Comparison of ENCODE assay signal across 21 cellular contexts in the genomic region with DNA sequence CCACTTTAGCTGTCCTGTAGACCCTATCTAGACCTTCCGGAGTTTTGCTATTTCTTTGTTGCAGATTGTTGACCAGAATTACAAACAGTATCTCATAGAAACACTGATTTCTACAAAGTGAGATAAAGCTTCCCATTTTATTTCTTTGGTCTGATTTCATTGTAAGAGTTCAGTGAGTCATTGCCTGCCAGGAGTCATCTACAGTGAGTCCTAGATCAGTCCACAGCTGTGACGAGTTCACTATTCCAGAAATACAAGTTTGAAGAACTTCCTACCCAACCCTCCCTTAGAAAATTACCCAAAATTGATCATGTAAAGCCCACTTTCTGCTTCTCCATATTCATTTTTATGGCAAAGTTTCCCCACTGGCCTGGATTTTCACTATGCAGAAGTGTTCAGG.
DNase-seq lines count a peak whose midpoint lies in the region; ATAC-seq and TF ChIP-seq lines count a peak whose summit lies in the region.
"Had no signal": no experiment of that assay in that cellular context is flagged by ENCODE, and none has a peak within 500 bp of the region (broad histone marks: within the 10 kb centered on the region; RNA-seq: fewer than 3 reads in every experiment).

No MANE protein-coding gene starts in this region.

- no peaks in the 10 kb centered on the region for H3K79me2 ChIP-seq in PC-3 (ENCODE audit: low read length)

- H3K36me3 ChIP-seq in PC-3 (ENCODE audit: low read depth, low read length) (no peaks in the 10 kb centered on the region), endodermal cell (ENCODE audit: control insufficient read depth, insufficient read depth, low read length) (no peaks in the 10 kb centered on the region)
- H3K36me3 ChIP-seq: BE2C, SJSA1 had no signal

- no peaks in the 10 kb centered on the region for H3K9me3 ChIP-seq in PC-3 (ENCODE audit: low read length)
- no peaks in the 10 kb centered on the region for H3K9me3 ChIP-seq in endodermal cell (ENCODE audit: control insufficient read depth, low read length)
- H3K9me3 ChIP-seq: BE2C, SJSA1 had no signal

- H3K27me3 ChIP-seq in PC-3 (ENCODE audit: low read length): no peaks in the 10 kb centered on the region
- H3K27me3 ChIP-seq in endodermal cell (ENCODE audit: control insufficient read depth, insufficient read depth, low read length, poor library complexity, severe bottlenecking): no peaks in the 10 kb centered on the region
- H3K27me3 ChIP-seq: BE2C, SJSA1 had no signal

- H3F3A ChIP-seq in PC-3 (ENCODE audit: low read length, unreplicated experiment): no peaks in the 10 kb centered on the region

- POLR2A ChIA-PET in PC-3 (lab: Charles Lee; ENCODE audit: unreplicated experiment): no interaction called here

- H3K36me3 Mint-ChIP-seq in endodermal cell (ENCODE audit: low read depth): no peaks in the 10 kb centered on the region
- H3K36me3 Mint-ChIP-seq: CD4-positive, CD25-positive, alpha-beta regulatory T cell had no signal

- H3K27ac ChIP-seq in PC-3 (ENCODE audit: low read length) (no peak overlapping the region), endodermal cell (ENCODE audit: low read depth, low read length) (no peak overlapping the region)
- H3K27ac ChIP-seq: SJSA1 had no signal

- H3K27ac Mint-ChIP-seq in endodermal cell: no peak overlapping the region
- H3K27ac Mint-ChIP-seq: CD4-positive, CD25-positive, alpha-beta regulatory T cell; GM23338 had no signal

- no peaks in the 10 kb centered on the region; the same call in 1 of the 2 replicates for H3K4me1 ChIP-seq in PC-3 (ENCODE audit: insufficient read depth, low read length)
- H3K4me1 ChIP-seq in endodermal cell (ENCODE audit: control insufficient read depth, insufficient read depth, low read length): no peaks in the 10 kb centered on the region
- H3K4me1 ChIP-seq: BE2C, SJSA1 had no signal

- TF ChIP-seq CTCF in PC-3 (conservative IDR thresholded peaks at IDR 0.05; ENCODE audit: low read depth, low read length) (no peak), endodermal cell (conservative IDR thresholded peaks at IDR 0.05) (no peak), GM10266 (IDR thresholded peaks at IDR 0.05; ENCODE audit: control insufficient read depth, insufficient read depth, low read depth, missing control alignments) (no peak)

- peaks cover 7% of the 10 kb centered on the region for H3K4me1 Mint-ChIP-seq in endodermal cell
- H3K4me1 Mint-ChIP-seq: CD4-positive, CD25-positive, alpha-beta regulatory T cell; GM23338 had no signal

- H3K9ac ChIP-seq in PC-3 (ENCODE audit: low read length) (no peak overlapping the region), endodermal cell (ENCODE audit: extremely low read depth, low read length, poor library complexity, severe bottlenecking) (no peak overlapping the region)

- no TSS peak for BruUV-seq in PC-3 (replicated peaks; lab: Mats Ljungman, UMichigan)

- DNase-seq in ELR (ENCODE audit: low read depth) (peak; percentile 13), PC-3 (peak; percentile 42), dedifferentiated amniotic fluid mesenchymal stem cell (ENCODE audit: extremely low spot score) (peak; percentile 34), non-pigmented ciliary epithelial cell (ENCODE audit: low read depth) (peak; percentile 19), endodermal cell (no peak), GM10266 (ENCODE audit: extremely low spot score) (no peak)
- no peak for DNase-seq in activated CD8-positive, alpha-beta memory T cell treated with anti-CD3 and anti-CD28 coated beads, Interleukin-2, amount 50 U/mL, for 4 hours
- DNase-seq: BE2C; CD4-positive, CD25-positive, alpha-beta regulatory T cell; COR-L47; GDM1; KBM-7; NCI-H1417 treated with DMSO at 0.1 percent for 48 hours; NCI-H1930; NCI-H345; NCI-H526 had no signal

- CTCF ChIA-PET in PC-3 (lab: Charles Lee): interaction anchor here (0.7 kb wide), 1 partner anchor 240 kb away, joined by 3 read pairs; no protein-coding TSS in a partner anchor

- H3K4me2 ChIP-seq in PC-3 (ENCODE audit: low read length): no peak overlapping the region
- H3K4me2 ChIP-seq: GM23338 had no signal

- 87 to 100% methylated on average over 1 to 2 of the region's 2 CpGs for WGBS in endodermal cell (ENCODE audit: insufficient coverage in 1 of 2, insufficient read length in 1 of 2), 2 experiments

- no peak overlapping the region for H3K4me3 ChIP-seq in PC-3 (ENCODE audit: low read length)
- no peak overlapping the region for H3K4me3 ChIP-seq in endodermal cell (ENCODE audit: low read length)
- H3K4me3 ChIP-seq: GM12878, GM23338, SJSA1 had no signal

- H3K9me2 ChIP-seq in PC-3 (replicated peaks; ENCODE audit: low read length): no peaks in the 10 kb centered on the region

- peak; percentile 74 for ATAC-seq in PC-3
- ATAC-seq: GM12878, GM23338, HepG2, Panc1 had no signal

- H3K4me3 Mint-ChIP-seq in endodermal cell: no peak overlapping the region
- H3K4me3 Mint-ChIP-seq: CD4-positive, CD25-positive, alpha-beta regulatory T cell; GM23338 had no signal

- H4K20me1 ChIP-seq in PC-3 (ENCODE audit: low read length): no peaks in the 10 kb centered on the region

- H3K27me3 Mint-ChIP-seq in endodermal cell (ENCODE audit: insufficient read depth): no peaks in the 10 kb centered on the region
- H3K27me3 Mint-ChIP-seq: CD4-positive, CD25-positive, alpha-beta regulatory T cell had no signal

- H2AFZ ChIP-seq in PC-3 (ENCODE audit: low read length): no peak overlapping the region
- H2AFZ ChIP-seq: GM23338 had no signal

- no peaks in the 10 kb centered on the region for H3K9me3 Mint-ChIP-seq in endodermal cell

- intact Hi-C loops in PC-3 (cut with micrococcal nuclease): no loop called here

Comparison
In these comparisons a context has a peak if more than half of its experiments do, and no peak if none do; other contexts are left out.
1. DNase-seq: peak in ELR (single experiment), PC-3 (single experiment), dedifferentiated amniotic fluid mesenchymal stem cell (single experiment) and non-pigmented ciliary epithelial cell (single experiment); none in endodermal cell (single experiment), GM10266 (single experiment) and activated CD8-positive, alpha-beta memory T cell treated with anti-CD3 and anti-CD28 coated beads, Interleukin-2, amount 50 U/mL, for 4 hours (single experiment).